1 cellular context compared by ENCODE assay signal in the genomic region with DNA sequence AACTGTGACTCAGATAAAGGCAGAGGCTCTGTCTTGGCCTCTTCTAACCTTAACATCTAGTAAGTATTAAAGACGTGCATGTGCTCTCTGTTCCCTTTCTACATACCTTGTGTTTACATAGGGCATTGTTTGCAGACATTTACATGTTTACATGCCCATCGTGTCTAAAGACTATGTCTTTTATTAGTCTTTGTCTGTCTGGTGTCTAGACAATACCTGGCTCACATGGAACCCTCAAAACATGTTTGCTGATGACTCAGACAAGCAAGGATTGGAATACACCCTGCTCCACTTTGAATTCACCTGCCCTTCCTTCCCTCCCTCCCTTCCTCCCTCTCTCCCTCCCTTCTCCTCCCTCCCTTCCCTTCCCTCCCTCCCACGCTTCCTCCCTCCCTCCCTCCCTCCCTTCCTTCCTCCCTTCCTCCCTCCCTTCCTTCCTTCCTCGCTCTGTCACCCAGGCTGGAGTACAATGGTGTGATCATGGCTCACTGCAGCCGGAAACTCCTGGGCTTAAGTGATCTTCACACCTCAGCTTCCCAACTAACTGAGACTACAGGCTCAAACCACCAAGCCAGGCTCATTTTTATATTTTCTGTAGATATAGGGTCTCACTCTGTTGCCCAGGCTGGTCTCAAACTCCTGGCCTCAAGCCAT.
A peak's percentile ranks its signal among the peaks of the same experiment; 100 is the strongest.
TF ChIP-seq lines count a peak whose summit lies in the region.

No MANE protein-coding gene starts in this region.

TF ChIP-seq in HepG2, 621 proteins besides CTCF, POLR2A, EP300 and RAD21 (continued from another document and continues in another):
- TF ChIP-seq FOXM1 (CRISPR knock-in tag; IDR thresholded peaks at IDR 0.05) (no peak), KDM1A (CRISPR knock-in tag; IDR thresholded peaks at IDR 0.05) (no peak), ETV6 (CRISPR knock-in tag; conservative IDR thresholded peaks at IDR 0.05) (no peak), ZNF768 (CRISPR knock-in tag; IDR thresholded peaks at IDR 0.05) (no peak), CBFB (CRISPR knock-in tag; IDR thresholded peaks at IDR 0.05) (no peak), CEBPB (IDR thresholded peaks at IDR 0.05; ENCODE audit: borderline replicate concordance, low read depth, low read length) (no peak), CAMTA2 (CRISPR knock-in tag; IDR thresholded peaks at IDR 0.05; ENCODE audit: borderline replicate concordance) (no peak), AHR (CRISPR knock-in tag; IDR thresholded peaks at IDR 0.05) (no peak), SETDB1 (CRISPR knock-in tag; IDR thresholded peaks at IDR 0.05; ENCODE audit: borderline replicate concordance) (no peak), JARID2 (CRISPR knock-in tag; IDR thresholded peaks at IDR 0.05; ENCODE audit: insufficient replicate concordance) (no peak), MXD4 (CRISPR knock-in tag; IDR thresholded peaks at IDR 0.05) (no peak), MEF2D (CRISPR knock-in tag; IDR thresholded peaks at IDR 0.05) (no peak), ESRRA (CRISPR knock-in tag; IDR thresholded peaks at IDR 0.05; ENCODE audit: low read depth) (no peak), ZNF83 (CRISPR knock-in tag; IDR thresholded peaks at IDR 0.05; ENCODE audit: borderline replicate concordance) (no peak), ZNF746 (CRISPR knock-in tag; IDR thresholded peaks at IDR 0.05) (peak; percentile 98), PTBP1 (IDR thresholded peaks at IDR 0.05; ENCODE audit: low read depth, low read length, poor library complexity, severe bottlenecking) (no peak), ZNF468 (CRISPR knock-in tag; IDR thresholded peaks at IDR 0.05) (no peak), SSRP1 (CRISPR knock-in tag; IDR thresholded peaks at IDR 0.05) (no peak), ISX (CRISPR knock-in tag; conservative IDR thresholded peaks at IDR 0.05) (no peak), ZNF333 (CRISPR knock-in tag; IDR thresholded peaks at IDR 0.05; ENCODE audit: borderline replicate concordance) (no peak), ZNF562 (CRISPR knock-in tag; IDR thresholded peaks at IDR 0.05; ENCODE audit: borderline replicate concordance) (no peak), ZMYM2 (CRISPR knock-in tag; IDR thresholded peaks at IDR 0.05) (no peak), SMAD3 (CRISPR knock-in tag; IDR thresholded peaks at IDR 0.05) (peak; percentile 67; the same call in 1 of the 2 replicates), NCOA2 (CRISPR knock-in tag; IDR thresholded peaks at IDR 0.05) (peak; percentile 41; the same call in 1 of the 2 replicates), ATF1 (CRISPR knock-in tag; IDR thresholded peaks at IDR 0.05) (no peak), ZNF274 (CRISPR knock-in tag; IDR thresholded peaks at IDR 0.05) (no peak), NCOA5 (CRISPR knock-in tag; IDR thresholded peaks at IDR 0.05) (no peak), ZNF577 (CRISPR knock-in tag; IDR thresholded peaks at IDR 0.05; ENCODE audit: borderline replicate concordance, low read depth) (no peak), RELA (CRISPR knock-in tag; IDR thresholded peaks at IDR 0.05) (no peak), ZNF12 (CRISPR knock-in tag; IDR thresholded peaks at IDR 0.05) (no peak), ZNF549 (CRISPR knock-in tag; IDR thresholded peaks at IDR 0.05) (no peak), NCOA1 (CRISPR knock-in tag; IDR thresholded peaks at IDR 0.05) (no peak), PHF8 (CRISPR knock-in tag; IDR thresholded peaks at IDR 0.05) (no peak), RARA (CRISPR knock-in tag; IDR thresholded peaks at IDR 0.05) (peak; percentile 89), ZNF543 (CRISPR knock-in tag; IDR thresholded peaks at IDR 0.05) (no peak), TBX3 (IDR thresholded peaks at IDR 0.05; ENCODE audit: borderline replicate concordance) (no peak), RFX1 (IDR thresholded peaks at IDR 0.05) (no peak), GTF3A (CRISPR knock-in tag; conservative IDR thresholded peaks at IDR 0.05) (no peak), XBP1 (CRISPR knock-in tag; IDR thresholded peaks at IDR 0.05) (no peak), ZNF382 (CRISPR knock-in tag; IDR thresholded peaks at IDR 0.05; ENCODE audit: borderline replicate concordance) (no peak), TCF7 (IDR thresholded peaks at IDR 0.05; ENCODE audit: low read depth) (peak; percentile 24; the same call in 1 of the 2 replicates), ZNF773 (CRISPR knock-in tag; IDR thresholded peaks at IDR 0.05; ENCODE audit: borderline replicate concordance) (no peak)
- TF ChIP-seq, protein P1, sequence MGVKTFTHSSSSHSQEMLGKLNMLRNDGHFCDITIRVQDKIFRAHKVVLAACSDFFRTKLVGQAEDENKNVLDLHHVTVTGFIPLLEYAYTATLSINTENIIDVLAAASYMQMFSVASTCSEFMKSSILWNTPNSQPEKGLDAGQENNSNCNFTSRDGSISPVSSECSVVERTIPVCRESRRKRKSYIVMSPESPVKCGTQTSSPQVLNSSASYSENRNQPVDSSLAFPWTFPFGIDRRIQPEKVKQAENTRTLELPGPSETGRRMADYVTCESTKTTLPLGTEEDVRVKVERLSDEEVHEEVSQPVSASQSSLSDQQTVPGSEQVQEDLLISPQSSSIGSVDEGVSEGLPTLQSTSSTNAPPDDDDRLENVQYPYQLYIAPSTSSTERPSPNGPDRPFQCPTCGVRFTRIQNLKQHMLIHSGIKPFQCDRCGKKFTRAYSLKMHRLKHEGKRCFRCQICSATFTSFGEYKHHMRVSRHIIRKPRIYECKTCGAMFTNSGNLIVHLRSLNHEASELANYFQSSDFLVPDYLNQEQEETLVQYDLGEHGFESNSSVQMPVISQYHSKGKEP (CRISPR knock-in tag; IDR thresholded peaks at IDR 0.05): no peak
- TF ChIP-seq, protein P2, sequence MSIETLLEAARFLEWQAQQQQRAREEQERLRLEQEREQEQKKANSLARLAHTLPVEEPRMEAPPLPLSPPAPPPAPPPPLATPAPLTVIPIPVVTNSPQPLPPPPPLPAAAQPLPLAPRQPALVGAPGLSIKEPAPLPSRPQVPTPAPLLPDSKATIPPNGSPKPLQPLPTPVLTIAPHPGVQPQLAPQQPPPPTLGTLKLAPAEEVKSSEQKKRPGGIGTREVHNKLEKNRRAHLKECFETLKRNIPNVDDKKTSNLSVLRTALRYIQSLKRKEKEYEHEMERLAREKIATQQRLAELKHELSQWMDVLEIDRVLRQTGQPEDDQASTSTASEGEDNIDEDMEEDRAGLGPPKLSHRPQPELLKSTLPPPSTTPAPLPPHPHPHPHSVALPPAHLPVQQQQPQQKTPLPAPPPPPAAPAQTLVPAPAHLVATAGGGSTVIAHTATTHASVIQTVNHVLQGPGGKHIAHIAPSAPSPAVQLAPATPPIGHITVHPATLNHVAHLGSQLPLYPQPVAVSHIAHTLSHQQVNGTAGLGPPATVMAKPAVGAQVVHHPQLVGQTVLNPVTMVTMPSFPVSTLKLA (IDR thresholded peaks at IDR 0.05): no peak; the same call in 1 of the 2 replicates
- TF ChIP-seq, protein P3, sequence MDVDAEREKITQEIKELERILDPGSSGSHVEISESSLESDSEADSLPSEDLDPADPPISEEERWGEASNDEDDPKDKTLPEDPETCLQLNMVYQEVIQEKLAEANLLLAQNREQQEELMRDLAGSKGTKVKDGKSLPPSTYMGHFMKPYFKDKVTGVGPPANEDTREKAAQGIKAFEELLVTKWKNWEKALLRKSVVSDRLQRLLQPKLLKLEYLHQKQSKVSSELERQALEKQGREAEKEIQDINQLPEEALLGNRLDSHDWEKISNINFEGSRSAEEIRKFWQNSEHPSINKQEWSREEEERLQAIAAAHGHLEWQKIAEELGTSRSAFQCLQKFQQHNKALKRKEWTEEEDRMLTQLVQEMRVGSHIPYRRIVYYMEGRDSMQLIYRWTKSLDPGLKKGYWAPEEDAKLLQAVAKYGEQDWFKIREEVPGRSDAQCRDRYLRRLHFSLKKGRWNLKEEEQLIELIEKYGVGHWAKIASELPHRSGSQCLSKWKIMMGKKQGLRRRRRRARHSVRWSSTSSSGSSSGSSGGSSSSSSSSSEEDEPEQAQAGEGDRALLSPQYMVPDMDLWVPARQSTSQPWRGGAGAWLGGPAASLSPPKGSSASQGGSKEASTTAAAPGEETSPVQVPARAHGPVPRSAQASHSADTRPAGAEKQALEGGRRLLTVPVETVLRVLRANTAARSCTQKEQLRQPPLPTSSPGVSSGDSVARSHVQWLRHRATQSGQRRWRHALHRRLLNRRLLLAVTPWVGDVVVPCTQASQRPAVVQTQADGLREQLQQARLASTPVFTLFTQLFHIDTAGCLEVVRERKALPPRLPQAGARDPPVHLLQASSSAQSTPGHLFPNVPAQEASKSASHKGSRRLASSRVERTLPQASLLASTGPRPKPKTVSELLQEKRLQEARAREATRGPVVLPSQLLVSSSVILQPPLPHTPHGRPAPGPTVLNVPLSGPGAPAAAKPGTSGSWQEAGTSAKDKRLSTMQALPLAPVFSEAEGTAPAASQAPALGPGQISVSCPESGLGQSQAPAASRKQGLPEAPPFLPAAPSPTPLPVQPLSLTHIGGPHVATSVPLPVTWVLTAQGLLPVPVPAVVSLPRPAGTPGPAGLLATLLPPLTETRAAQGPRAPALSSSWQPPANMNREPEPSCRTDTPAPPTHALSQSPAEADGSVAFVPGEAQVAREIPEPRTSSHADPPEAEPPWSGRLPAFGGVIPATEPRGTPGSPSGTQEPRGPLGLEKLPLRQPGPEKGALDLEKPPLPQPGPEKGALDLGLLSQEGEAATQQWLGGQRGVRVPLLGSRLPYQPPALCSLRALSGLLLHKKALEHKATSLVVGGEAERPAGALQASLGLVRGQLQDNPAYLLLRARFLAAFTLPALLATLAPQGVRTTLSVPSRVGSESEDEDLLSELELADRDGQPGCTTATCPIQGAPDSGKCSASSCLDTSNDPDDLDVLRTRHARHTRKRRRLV (CRISPR knock-in tag; IDR thresholded peaks at IDR 0.05): no peak
- TF ChIP-seq, protein P4, sequence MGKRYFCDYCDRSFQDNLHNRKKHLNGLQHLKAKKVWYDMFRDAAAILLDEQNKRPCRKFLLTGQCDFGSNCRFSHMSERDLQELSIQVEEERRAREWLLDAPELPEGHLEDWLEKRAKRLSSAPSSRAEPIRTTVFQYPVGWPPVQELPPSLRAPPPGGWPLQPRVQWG (CRISPR knock-in tag; IDR thresholded peaks at IDR 0.05; ENCODE audit: borderline replicate concordance, low read depth): no peak
- TF ChIP-seq, protein P5, sequence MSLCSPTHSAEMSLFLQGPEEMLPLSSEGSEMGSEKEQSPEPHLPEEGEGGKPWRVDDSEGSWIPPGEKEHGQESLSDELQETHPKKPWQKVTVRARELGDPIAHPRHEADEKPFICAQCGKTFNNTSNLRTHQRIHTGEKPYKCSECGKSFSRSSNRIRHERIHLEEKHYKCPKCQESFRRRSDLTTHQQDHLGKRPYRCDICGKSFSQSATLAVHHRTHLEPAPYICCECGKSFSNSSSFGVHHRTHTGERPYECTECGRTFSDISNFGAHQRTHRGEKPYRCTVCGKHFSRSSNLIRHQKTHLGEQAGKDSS (CRISPR knock-in tag; IDR thresholded peaks at IDR 0.05; ENCODE audit: borderline replicate concordance, low read depth): no peak
- TF ChIP-seq, protein P6, sequence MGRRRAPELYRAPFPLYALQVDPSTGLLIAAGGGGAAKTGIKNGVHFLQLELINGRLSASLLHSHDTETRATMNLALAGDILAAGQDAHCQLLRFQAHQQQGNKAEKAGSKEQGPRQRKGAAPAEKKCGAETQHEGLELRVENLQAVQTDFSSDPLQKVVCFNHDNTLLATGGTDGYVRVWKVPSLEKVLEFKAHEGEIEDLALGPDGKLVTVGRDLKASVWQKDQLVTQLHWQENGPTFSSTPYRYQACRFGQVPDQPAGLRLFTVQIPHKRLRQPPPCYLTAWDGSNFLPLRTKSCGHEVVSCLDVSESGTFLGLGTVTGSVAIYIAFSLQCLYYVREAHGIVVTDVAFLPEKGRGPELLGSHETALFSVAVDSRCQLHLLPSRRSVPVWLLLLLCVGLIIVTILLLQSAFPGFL (CRISPR knock-in tag; IDR thresholded peaks at IDR 0.05): no peak
- TF ChIP-seq, protein P7, sequence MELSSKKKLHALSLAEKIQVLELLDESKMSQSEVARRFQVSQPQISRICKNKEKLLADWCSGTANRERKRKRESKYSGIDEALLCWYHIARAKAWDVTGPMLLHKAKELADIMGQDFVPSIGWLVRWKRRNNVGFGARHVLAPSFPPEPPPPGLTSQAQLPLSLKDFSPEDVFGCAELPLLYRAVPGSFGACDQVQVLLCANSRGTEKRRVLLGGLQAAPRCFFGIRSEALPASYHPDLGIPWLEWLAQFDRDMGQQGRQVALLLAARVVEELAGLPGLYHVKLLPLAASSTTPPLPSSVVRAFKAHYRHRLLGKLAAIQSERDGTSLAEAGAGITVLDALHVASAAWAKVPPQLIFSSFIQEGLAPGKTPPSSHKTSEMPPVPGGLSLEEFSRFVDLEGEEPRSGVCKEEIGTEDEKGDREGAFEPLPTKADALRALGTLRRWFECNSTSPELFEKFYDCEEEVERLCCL (CRISPR knock-in tag; IDR thresholded peaks at IDR 0.05; ENCODE audit: borderline replicate concordance): no peak
- TF ChIP-seq, protein P8, sequence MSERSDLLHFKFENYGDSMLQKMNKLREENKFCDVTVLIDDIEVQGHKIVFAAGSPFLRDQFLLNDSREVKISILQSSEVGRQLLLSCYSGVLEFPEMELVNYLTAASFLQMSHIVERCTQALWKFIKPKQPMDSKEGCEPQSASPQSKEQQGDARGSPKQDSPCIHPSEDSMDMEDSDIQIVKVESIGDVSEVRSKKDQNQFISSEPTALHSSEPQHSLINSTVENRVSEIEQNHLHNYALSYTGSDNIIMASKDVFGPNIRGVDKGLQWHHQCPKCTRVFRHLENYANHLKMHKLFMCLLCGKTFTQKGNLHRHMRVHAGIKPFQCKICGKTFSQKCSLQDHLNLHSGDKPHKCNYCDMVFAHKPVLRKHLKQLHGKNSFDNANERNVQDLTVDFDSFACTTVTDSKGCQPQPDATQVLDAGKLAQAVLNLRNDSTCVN (CRISPR knock-in tag; IDR thresholded peaks at IDR 0.05; ENCODE audit: borderline replicate concordance): no peak
- TF ChIP-seq, protein P9, sequence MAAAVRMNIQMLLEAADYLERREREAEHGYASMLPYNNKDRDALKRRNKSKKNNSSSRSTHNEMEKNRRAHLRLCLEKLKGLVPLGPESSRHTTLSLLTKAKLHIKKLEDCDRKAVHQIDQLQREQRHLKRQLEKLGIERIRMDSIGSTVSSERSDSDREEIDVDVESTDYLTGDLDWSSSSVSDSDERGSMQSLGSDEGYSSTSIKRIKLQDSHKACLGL (CRISPR knock-in tag; IDR thresholded peaks at IDR 0.05): no peak
- TF ChIP-seq, protein P10, sequence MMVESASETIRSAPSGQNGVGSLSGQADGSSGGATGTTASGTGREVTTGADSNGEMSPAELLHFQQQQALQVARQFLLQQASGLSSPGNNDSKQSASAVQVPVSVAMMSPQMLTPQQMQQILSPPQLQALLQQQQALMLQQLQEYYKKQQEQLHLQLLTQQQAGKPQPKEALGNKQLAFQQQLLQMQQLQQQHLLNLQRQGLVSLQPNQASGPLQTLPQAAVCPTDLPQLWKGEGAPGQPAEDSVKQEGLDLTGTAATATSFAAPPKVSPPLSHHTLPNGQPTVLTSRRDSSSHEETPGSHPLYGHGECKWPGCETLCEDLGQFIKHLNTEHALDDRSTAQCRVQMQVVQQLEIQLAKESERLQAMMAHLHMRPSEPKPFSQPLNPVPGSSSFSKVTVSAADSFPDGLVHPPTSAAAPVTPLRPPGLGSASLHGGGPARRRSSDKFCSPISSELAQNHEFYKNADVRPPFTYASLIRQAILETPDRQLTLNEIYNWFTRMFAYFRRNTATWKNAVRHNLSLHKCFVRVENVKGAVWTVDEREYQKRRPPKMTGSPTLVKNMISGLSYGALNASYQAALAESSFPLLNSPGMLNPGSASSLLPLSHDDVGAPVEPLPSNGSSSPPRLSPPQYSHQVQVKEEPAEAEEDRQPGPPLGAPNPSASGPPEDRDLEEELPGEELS (CRISPR knock-in tag; IDR thresholded peaks at IDR 0.05): peak; percentile 51; the same call in 1 of the 2 replicates
